ENCODE assay signal across 22 cellular contexts in genomic region chr15:36335659-36336058, GRCh38.
DNase-seq lines count a peak whose midpoint lies in the region; ATAC-seq, FAIRE-seq and TF ChIP-seq lines count a peak whose summit lies in the region.
"Had no signal": no experiment of that assay in that cellular context is flagged by ENCODE, and none has a peak within 500 bp of the region (broad histone marks: within the 10 kb centered on the region; RNA-seq: fewer than 3 reads in every experiment).

No MANE protein-coding gene starts in this region.

- H3K4me2 ChIP-seq in astrocyte (ENCODE audit: low read length), result no peak overlapping the region
- H3K4me2 ChIP-seq: BLaER1, GM23338 had no signal

- H3K4me3 ChIP-seq in astrocyte (ENCODE audit: insufficient read depth, low read depth, low read length) (no peak overlapping the region), epithelial cell of esophagus (ENCODE audit: low read length) (no peak overlapping the region)
- H3K4me3 ChIP-seq: BLaER1, GM23338 had no signal

- H3K27ac ChIP-seq in astrocyte (ENCODE audit: low read depth, low read length), result no peak overlapping the region
- H3K27ac ChIP-seq: 22Rv1, BLaER1, C4-2B had no signal

- no peak for ATAC-seq in GM18870 (IDR thresholded peaks at IDR 0.05; ENCODE audit: unreplicated experiment)
- ATAC-seq: GM23338, HCT116 had no signal

- H3K4me1 Mint-ChIP-seq in HFFc6 (ENCODE audit: low read depth) (peaks cover 54% of the 10 kb centered on the region), astrocyte (ENCODE audit: low read depth, unreplicated experiment) (peaks cover 30% of the 10 kb centered on the region)
- H3K4me1 Mint-ChIP-seq: B cell; CD8-positive, alpha-beta memory T cell had no signal

- H3K36me3 ChIP-seq in astrocyte (ENCODE audit: insufficient read depth, low read length), result no peaks in the 10 kb centered on the region
- H3K36me3 ChIP-seq: BLaER1 had no signal

- no peaks in the 10 kb centered on the region for H3K9me3 ChIP-seq in astrocyte (ENCODE audit: insufficient read depth, low read depth, low read length)

- in situ Hi-C loops in GM13976 (cut with MboI; ENCODE audit: low sequenced_read_pairs, unreplicated experiment), result no loop called here

- no peaks in the 10 kb centered on the region for H3K27me3 ChIP-seq in astrocyte (ENCODE audit: insufficient read depth, low read length)
- H3K27me3 ChIP-seq: BLaER1 had no signal

- H3K27ac Mint-ChIP-seq in HFFc6 (peak overlapping the region; percentile 50), astrocyte (ENCODE audit: unreplicated experiment) (no peak overlapping the region)
- H3K27ac Mint-ChIP-seq: B cell; CD4-positive, alpha-beta T cell; CD8-positive, alpha-beta memory T cell; GM23338 had no signal

- peak; percentile 47 for FAIRE-seq in astrocyte (lab: Jason Lieb, UNC)
- FAIRE-seq: A204.1, G401.6, GM12892 had no signal

- H3K9me3 Mint-ChIP-seq in HFFc6 (no peaks in the 10 kb centered on the region), astrocyte (ENCODE audit: unreplicated experiment) (no peaks in the 10 kb centered on the region)
- H3K9me3 Mint-ChIP-seq: GM23338 had no signal

- H3K36me3 Mint-ChIP-seq in HFFc6 (ENCODE audit: low read depth), result no peaks in the 10 kb centered on the region; the same call in 1 of the 2 replicates
- no peaks in the 10 kb centered on the region for H3K36me3 Mint-ChIP-seq in astrocyte (ENCODE audit: low read depth, unreplicated experiment)
- H3K36me3 Mint-ChIP-seq: CD8-positive, alpha-beta memory T cell had no signal

- H3K27me3 Mint-ChIP-seq in HFFc6 (ENCODE audit: insufficient read depth) (no peaks in the 10 kb centered on the region), astrocyte (ENCODE audit: low read depth, unreplicated experiment) (no peaks in the 10 kb centered on the region)
- H3K27me3 Mint-ChIP-seq: B cell; CD4-positive, alpha-beta T cell; CD8-positive, alpha-beta memory T cell had no signal

- peaks cover 7% of the 10 kb centered on the region for H3K4me1 ChIP-seq in astrocyte (ENCODE audit: insufficient read depth, low read length)

- no peak overlapping the region for H2AFZ ChIP-seq in astrocyte (ENCODE audit: low read depth, low read length)
- H2AFZ ChIP-seq: GM23338 had no signal

- DNase-seq in ELR (ENCODE audit: low read depth), result peak; percentile 57
- no peak for DNase-seq in HFFc6
- no peak for DNase-seq in astrocyte (ENCODE audit: low read depth)
- DNase-seq in epithelial cell of esophagus (ENCODE audit: low read depth), result peak; percentile 8
- no peak for DNase-seq in GM13976 (ENCODE audit: low spot score)
- no peak for DNase-seq in H4 (ENCODE audit: low spot score)
- no peak for DNase-seq in CD1c-positive myeloid dendritic cell (ENCODE audit: extremely low spot score)
- DNase-seq: CD4-positive, alpha-beta T cell; CD8-positive, alpha-beta memory T cell; DMS53; DMS79 treated with DMSO at 0.1 percent for 48 hours; H7 had no signal

- no peak overlapping the region for H3K9ac ChIP-seq in astrocyte (ENCODE audit: low read length)
- H3K9ac ChIP-seq: BLaER1 had no signal

- no peak for TF ChIP-seq CTCF in HFFc6 (IDR thresholded peaks at IDR 0.05)
- TF ChIP-seq CTCF in astrocyte (IDR thresholded peaks at IDR 0.05; ENCODE audit: insufficient read depth, low read depth, low read length), result no peak
- TF ChIP-seq CTCF in epithelial cell of esophagus (IDR thresholded peaks at IDR 0.05; ENCODE audit: insufficient read depth, low read depth, low read length, missing control alignments), result no peak
- no peak for TF ChIP-seq CTCF in GM13976 (IDR thresholded peaks at IDR 0.05; ENCODE audit: borderline replicate concordance, control extremely low read depth, extremely low read depth, insufficient read depth, missing control alignments)

- H4K20me1 ChIP-seq in astrocyte (ENCODE audit: insufficient read depth, low read length), result no peaks in the 10 kb centered on the region
- H4K20me1 ChIP-seq: BLaER1 had no signal

- H3K79me2 ChIP-seq in astrocyte (ENCODE audit: insufficient read depth, low read length), result no peaks in the 10 kb centered on the region

- no peak overlapping the region for H3K4me3 Mint-ChIP-seq in HFFc6
- H3K4me3 Mint-ChIP-seq in astrocyte (ENCODE audit: unreplicated experiment), result no peak overlapping the region
- H3K4me3 Mint-ChIP-seq: B cell; CD4-positive, alpha-beta T cell; CD8-positive, alpha-beta memory T cell; GM23338 had no signal

Comparison
In these comparisons a context has a peak if more than half of its experiments do, and no peak if none do; other contexts are left out.
1. DNase-seq: peak in ELR (single experiment) and epithelial cell of esophagus (single experiment); none in HFFc6 (single experiment), astrocyte (single experiment), GM13976 (single experiment), H4 (single experiment) and CD1c-positive myeloid dendritic cell (single experiment).